In the genomic region with DNA sequence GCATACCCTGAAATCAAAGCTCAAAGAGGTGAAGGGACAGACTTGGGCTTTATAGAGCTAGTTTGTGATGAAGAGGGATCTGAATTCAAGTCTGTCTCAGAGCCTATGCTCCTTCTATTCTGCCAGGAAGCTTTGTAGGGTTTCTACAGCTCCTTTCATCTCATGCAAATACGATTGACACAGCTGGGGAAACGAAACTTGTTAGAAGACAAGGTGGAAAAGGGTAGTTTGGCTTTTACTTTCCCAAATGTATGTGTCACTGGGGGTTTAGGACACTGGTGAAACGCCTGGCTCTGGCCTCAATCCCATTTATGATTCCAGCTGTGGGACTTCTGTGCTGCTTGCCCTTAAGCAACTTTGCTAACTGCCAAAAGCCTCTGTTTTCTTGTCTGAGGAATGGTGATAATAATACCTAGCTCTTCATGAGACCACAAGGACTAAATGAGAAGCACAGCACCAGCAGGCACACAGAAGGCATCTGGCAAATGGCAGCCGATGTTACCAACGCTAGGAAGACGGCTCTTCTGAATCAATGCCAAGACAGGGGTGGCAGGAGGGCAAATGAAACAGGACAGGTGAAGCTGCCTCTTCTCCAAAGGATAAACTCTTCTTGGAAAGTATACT, we compare ENCODE assay signal across 8 cellular contexts.
DNase-seq lines count a peak whose midpoint lies in the region; ATAC-seq and TF ChIP-seq lines count a peak whose summit lies in the region.

No MANE protein-coding gene starts in this region.

- intact Hi-C loops in activated CD4-positive, alpha-beta T cell treated with anti-CD3 and anti-CD28 coated beads for 36 hours (cut with DNase I, micrococcal nuclease): loop anchor here (2.0 kb wide), 4 partner anchors 134 to 206 kb away; a partner anchor contains a TSS
- intact Hi-C loops in OCI-LY7 (cut with micrococcal nuclease; ENCODE audit: unreplicated experiment) (no loop called here), PC-3 (cut with micrococcal nuclease) (no loop called here)

- H4K20me1 ChIP-seq in OCI-LY7 (ENCODE audit: insufficient read depth, low read length): no peaks in the 10 kb centered on the region
- H4K20me1 ChIP-seq in PC-3 (ENCODE audit: low read length): no peaks in the 10 kb centered on the region

- TF ChIP-seq POLR2A in suprapubic skin (IDR thresholded peaks at IDR 0.05): no peak

- peak; percentile 42 for ATAC-seq in activated CD4-positive, alpha-beta T cell treated with anti-CD3 and anti-CD28 coated beads for 36 hours
- ATAC-seq in HG02840 (IDR thresholded peaks at IDR 0.05; ENCODE audit: low FRiP score, unreplicated experiment): peak; percentile 73
- ATAC-seq in PC-3: no peak

- H3K9me3 ChIP-seq in OCI-LY7 (ENCODE audit: low read length) (no peaks in the 10 kb centered on the region), suprapubic skin (no peaks in the 10 kb centered on the region), PC-3 (ENCODE audit: low read length) (no peaks in the 10 kb centered on the region)
- H3K9me3 ChIP-seq in effector memory CD4-positive, alpha-beta T cell (ENCODE audit: control insufficient read depth, low read length): no peaks in the 10 kb centered on the region

- H3K27me3 Mint-ChIP-seq in activated CD4-positive, alpha-beta T cell treated with anti-CD3 and anti-CD28 coated beads for 36 hours: peaks cover 15% of the 10 kb centered on the region

- H3K27ac ChIP-seq in OCI-LY7 (ENCODE audit: low read depth, low read length, poor library complexity, severe bottlenecking): no peak overlapping the region
- H3K27ac ChIP-seq in suprapubic skin: peak overlapping the region; percentile 31
- H3K27ac ChIP-seq in PC-3 (ENCODE audit: low read length): no peak overlapping the region
- no peak overlapping the region for H3K27ac ChIP-seq in effector memory CD4-positive, alpha-beta T cell (ENCODE audit: insufficient read depth, low read length, poor library complexity, severe bottlenecking)

- no peak overlapping the region for H3K9ac ChIP-seq in PC-3 (ENCODE audit: low read length)

- TF ChIP-seq CTCF in OCI-LY7 (conservative IDR thresholded peaks at IDR 0.05; ENCODE audit: low read length) (no peak), suprapubic skin (IDR thresholded peaks at IDR 0.05) (no peak), PC-3 (conservative IDR thresholded peaks at IDR 0.05; ENCODE audit: low read depth, low read length) (no peak)

- POLR2A ChIA-PET in activated CD4-positive, alpha-beta T cell treated with anti-CD3 and anti-CD28 coated beads for 36 hours (lab: Charles Lee): interaction anchor here (0.6 to 1.3 kb wide), 2 partner anchors 205 to 411 kb away, joined by 4 to 6 read pairs; a partner anchor contains a TSS
- POLR2A ChIA-PET in OCI-LY7 (lab: Charles Lee): interaction anchor here (1.0 to 1.1 kb wide), 2 partner anchors 14 to 20 kb away, joined by 3 to 5 read pairs; no protein-coding TSS in a partner anchor
- POLR2A ChIA-PET in PC-3 (lab: Charles Lee; ENCODE audit: unreplicated experiment): no interaction called here

- peaks cover 2% of the 10 kb centered on the region for H3K36me3 Mint-ChIP-seq in activated CD4-positive, alpha-beta T cell treated with anti-CD3 and anti-CD28 coated beads for 36 hours (ENCODE audit: low read depth)

- H3K9me2 ChIP-seq in OCI-LY7 (ENCODE audit: insufficient read depth, low read length) (no peaks in the 10 kb centered on the region), PC-3 (replicated peaks; ENCODE audit: low read length) (no peaks in the 10 kb centered on the region)

- BruUV-seq in OCI-LY7 (replicated peaks; lab: Mats Ljungman, UMichigan): no TSS peak
- no TSS peak for BruUV-seq in PC-3 (replicated peaks; lab: Mats Ljungman, UMichigan)

- peaks cover 35% of the 10 kb centered on the region for H3K4me1 Mint-ChIP-seq in activated CD4-positive, alpha-beta T cell treated with anti-CD3 and anti-CD28 coated beads for 36 hours

- no peak overlapping the region for H3K4me3 Mint-ChIP-seq in activated CD4-positive, alpha-beta T cell treated with anti-CD3 and anti-CD28 coated beads for 36 hours

- H3K27me3 ChIP-seq in suprapubic skin (no peaks in the 10 kb centered on the region), PC-3 (ENCODE audit: low read length) (no peaks in the 10 kb centered on the region)
- H3K27me3 ChIP-seq in effector memory CD4-positive, alpha-beta T cell (replicated peaks; ENCODE audit: control insufficient read depth, insufficient read depth, low read length, poor library complexity, severe bottlenecking): no peaks in the 10 kb centered on the region

- H3K27ac Mint-ChIP-seq in activated CD4-positive, alpha-beta T cell treated with anti-CD3 and anti-CD28 coated beads for 36 hours: peak overlapping the region; percentile 79

- H3K9me3 Mint-ChIP-seq in activated CD4-positive, alpha-beta T cell treated with anti-CD3 and anti-CD28 coated beads for 36 hours (ENCODE audit: low read depth): no peaks in the 10 kb centered on the region

- H3K79me2 ChIP-seq in OCI-LY7 (ENCODE audit: insufficient read depth, low read depth, low read length) (no peaks in the 10 kb centered on the region), PC-3 (ENCODE audit: low read length) (no peaks in the 10 kb centered on the region)

- peaks cover 29% of the 10 kb centered on the region for H3K4me1 ChIP-seq in OCI-LY7 (ENCODE audit: insufficient read depth, low read length, poor library complexity, severe bottlenecking)
- peaks cover 65% of the 10 kb centered on the region for H3K4me1 ChIP-seq in suprapubic skin
- H3K4me1 ChIP-seq in PC-3 (ENCODE audit: insufficient read depth, low read length): peaks cover 13% of the 10 kb centered on the region
- H3K4me1 ChIP-seq in effector memory CD4-positive, alpha-beta T cell (ENCODE audit: control insufficient read depth, insufficient read depth, low read length, poor library complexity, severe bottlenecking): no peaks in the 10 kb centered on the region

- CTCF ChIA-PET in activated CD4-positive, alpha-beta T cell treated with anti-CD3 and anti-CD28 coated beads for 36 hours (lab: Charles Lee): interaction anchor here (0.6 to 3.1 kb wide), 5 partner anchors 10 to 159 kb away, joined by 3 to 13 read pairs (median 3); no protein-coding TSS in a partner anchor
- CTCF ChIA-PET in OCI-LY7 (lab: Charles Lee; ENCODE audit: unreplicated experiment) (no interaction called here), PC-3 (lab: Charles Lee) (no interaction called here)

- DNase-seq in activated CD4-positive, alpha-beta T cell treated with anti-CD3 and anti-CD28 coated beads for 36 hours: peak; percentile 17
- no peak for DNase-seq in activated CD4-positive, alpha-beta T cell treated with anti-CD3 and anti-CD28 coated beads, Interleukin-2, amount 50 U/mL, for 4 hours
- peak; percentile 51 for DNase-seq in OCI-LY7 (ENCODE audit: low spot score)
- no peak for DNase-seq in suprapubic skin (ENCODE audit: low spot score in 2 of 2)
- DNase-seq in Ammon's horn (ENCODE audit: low spot score): no peak
- DNase-seq in PC-3: no peak
- DNase-seq in effector memory CD4-positive, alpha-beta T cell: no peak

- no peaks in the 10 kb centered on the region for H3F3A ChIP-seq in PC-3 (ENCODE audit: low read length, unreplicated experiment)

- no peak for TF ChIP-seq EP300 in suprapubic skin (IDR thresholded peaks at IDR 0.05)

- H2AFZ ChIP-seq in OCI-LY7 (ENCODE audit: low read length): no peak overlapping the region
- H2AFZ ChIP-seq in PC-3 (ENCODE audit: low read length): no peak overlapping the region

- peak overlapping the region; percentile 39; the same call in 1 of the 2 replicates for H3K4me2 ChIP-seq in OCI-LY7 (ENCODE audit: low read length)
- H3K4me2 ChIP-seq in PC-3 (ENCODE audit: low read length): no peak overlapping the region

- H3K36me3 ChIP-seq in OCI-LY7 (ENCODE audit: insufficient read depth, low read length) (no peaks in the 10 kb centered on the region), suprapubic skin (no peaks in the 10 kb centered on the region), PC-3 (ENCODE audit: low read depth, low read length) (no peaks in the 10 kb centered on the region)
- no peaks in the 10 kb centered on the region for H3K36me3 ChIP-seq in effector memory CD4-positive, alpha-beta T cell (ENCODE audit: control insufficient read depth, insufficient read depth, low read length)

- H3K4me3 ChIP-seq in OCI-LY7 (ENCODE audit: low read depth, low read length, poor library complexity, severe bottlenecking) (no peak overlapping the region), suprapubic skin (no peak overlapping the region), PC-3 (ENCODE audit: low read length) (no peak overlapping the region)
- H3K4me3 ChIP-seq in effector memory CD4-positive, alpha-beta T cell (ENCODE audit: insufficient read depth, low read depth, low read length, poor library complexity, severe bottlenecking): no peak overlapping the region

- WGBS in suprapubic skin: 20% methylated on average over 6 of the region's 6 CpGs

Comparison
In these comparisons a context has a peak if more than half of its experiments do, and no peak if none do; other contexts are left out.
1. DNase-seq: peak in activated CD4-positive, alpha-beta T cell treated with anti-CD3 and anti-CD28 coated beads for 36 hours (single experiment) and OCI-LY7 (single experiment); none in activated CD4-positive, alpha-beta T cell treated with anti-CD3 and anti-CD28 coated beads, Interleukin-2, amount 50 U/mL, for 4 hours (0 of 2), suprapubic skin (0 of 2), Ammon's horn (single experiment), PC-3 (single experiment) and effector memory CD4-positive, alpha-beta T cell (0 of 3).
2. intact Hi-C loops: an anchor here in activated CD4-positive, alpha-beta T cell treated with anti-CD3 and anti-CD28 coated beads for 36 hours (2.0 kb wide); none called in OCI-LY7 and PC-3.